ENCODE assay signal across 9 cellular contexts in the genomic region with DNA sequence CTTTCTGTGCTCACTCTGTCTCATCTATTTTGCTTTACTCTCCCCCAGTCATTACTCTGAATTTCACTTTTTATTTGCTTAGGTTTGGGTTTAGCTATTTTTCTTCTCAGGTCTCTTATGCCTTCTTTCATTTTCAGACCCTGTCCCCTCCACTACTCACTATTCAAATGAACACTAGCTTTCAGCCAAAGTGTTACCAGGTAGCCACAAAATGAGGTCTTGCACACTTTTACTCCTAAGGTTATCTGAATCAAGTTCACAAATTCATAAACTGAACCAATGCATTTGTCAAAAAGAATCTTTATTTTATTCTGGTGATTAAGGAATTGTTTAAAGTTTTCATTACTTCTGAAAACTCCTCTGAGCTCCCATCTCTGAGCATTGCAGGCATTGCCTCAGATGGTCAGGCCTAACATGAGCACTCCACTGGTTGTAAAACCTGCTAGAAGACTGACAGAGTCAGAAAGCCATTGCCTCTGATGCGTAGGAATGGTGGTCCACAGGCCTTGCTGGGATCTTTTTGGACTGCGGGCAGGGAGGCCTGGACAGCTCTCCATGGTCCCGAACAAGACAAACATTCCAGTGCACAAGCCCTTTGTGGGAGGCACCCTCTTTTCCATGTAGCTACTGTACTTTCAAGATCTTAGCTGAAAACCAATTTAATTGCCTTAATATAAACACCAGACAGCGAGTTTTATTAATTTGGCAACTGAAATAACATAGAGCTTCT. TPM values are rescaled to one million over a fixed set of nuclear protein-coding genes. Genes with fewer than 3 reads are reported as not detected.
DNase-seq lines count a peak whose midpoint lies in the region; ATAC-seq and TF ChIP-seq lines count a peak whose summit lies in the region.
"Had no signal": no experiment of that assay in that cellular context is flagged by ENCODE, and none has a peak within 500 bp of the region (broad histone marks: within the 10 kb centered on the region; RNA-seq: fewer than 3 reads in every experiment).

No MANE protein-coding gene starts in this region.

- peaks cover 85% of the 10 kb centered on the region for H3K36me3 Mint-ChIP-seq in activated T-cell treated with anti-CD3 and anti-CD28 coated beads, Interleukin-2, amount 50 U/mL, for 24 hours (ENCODE audit: low read depth)

- H3K4me1 Mint-ChIP-seq in activated T-cell treated with anti-CD3 and anti-CD28 coated beads, Interleukin-2, amount 50 U/mL, for 24 hours (ENCODE audit: low read depth), result peaks cover 88% of the 10 kb centered on the region

- H3K27me3 ChIP-seq in brain microvascular endothelial cell (replicated peaks) (no peaks in the 10 kb centered on the region), transverse colon (no peaks in the 10 kb centered on the region), left lung (no peaks in the 10 kb centered on the region)

- no peaks in the 10 kb centered on the region for H3K27me3 Mint-ChIP-seq in activated T-cell treated with anti-CD3 and anti-CD28 coated beads, Interleukin-2, amount 50 U/mL, for 24 hours

- H3K9me3 ChIP-seq in transverse colon, result no peaks in the 10 kb centered on the region
- H3K9me3 ChIP-seq in left lung, result no peaks in the 10 kb centered on the region

- H3K4me3 ChIP-seq in brain microvascular endothelial cell (ENCODE audit: low read depth, low read length), result no peak overlapping the region
- H3K4me3 ChIP-seq in transverse colon, result no peak overlapping the region
- no peak overlapping the region for H3K4me3 ChIP-seq in left lung

- no peak for TF ChIP-seq POLR2A in transverse colon (IDR thresholded peaks at IDR 0.05)

- WGBS in transverse colon (ENCODE audit: low coverage in 1 of 2), 2 donors, result 58 to 68% methylated on average over 2 to 4 of the region's 4 CpGs

- no peak for TF ChIP-seq CTCF in brain microvascular endothelial cell (IDR thresholded peaks at IDR 0.05; ENCODE audit: low read depth, low read length, missing control alignments)
- no peak for TF ChIP-seq CTCF in transverse colon (IDR thresholded peaks at IDR 0.05)
- TF ChIP-seq CTCF in left lung (IDR thresholded peaks at IDR 0.05), result no peak

- intact Hi-C loops in transverse colon (cut with DNase I; ENCODE audit: low total_unique reads), result no loop called here
- intact Hi-C loops in left lung (cut with DNase I), result no loop called here
- intact Hi-C loops in head of caudate nucleus (cut with DNase I), result no loop called here

- ATAC-seq in HG03095 (IDR thresholded peaks at IDR 0.05; ENCODE audit: unreplicated experiment) (peak; percentile 83), left lung (no peak)

- DNase-seq in activated T-cell treated with anti-CD3 and anti-CD28 coated beads, Interleukin-2, amount 50 U/mL, for 24 hours, result no peak
- no peak for DNase-seq in activated T-cell treated with anti-CD3 and anti-CD28 coated beads, Interleukin-2, amount 50 U/mL, for 1 hour
- no peak for DNase-seq in brain microvascular endothelial cell
- no peak for DNase-seq in transverse colon
- DNase-seq in left lung, result no peak
- DNase-seq in head of caudate nucleus, result no peak
- DNase-seq in activated CD8-positive, alpha-beta memory T cell treated with anti-CD3 and anti-CD28 coated beads, Interleukin-2, amount 50 U/mL, for 48 hours, result no peak
- DNase-seq: activated CD4-positive, alpha-beta T cell treated with anti-CD3 and anti-CD28 coated beads for 1 hour had no signal

- no peaks in the 10 kb centered on the region for H3K9me3 Mint-ChIP-seq in activated T-cell treated with anti-CD3 and anti-CD28 coated beads, Interleukin-2, amount 50 U/mL, for 24 hours

- TF ChIP-seq EP300 in transverse colon (IDR thresholded peaks at IDR 0.05; ENCODE audit: low read depth), result no peak

- H3K4me1 ChIP-seq in transverse colon (peaks cover 0 to 17% (median 3%) of the 10 kb centered on the region in 4 donors), left lung (peaks cover 14 to 29% of the 10 kb centered on the region in 2 donors)

- in situ Hi-C loops in brain microvascular endothelial cell (cut with HindIII; ENCODE audit: low pct_ligation_motif_present, low sequenced_read_pairs) (no loop called here), transverse colon (cut with MboI; ENCODE audit: low pct_ligation_motif_present in 1 of 4, low pct_unique_long_range_greater_than_20kb in 1 of 4, low sequenced_read_pairs in 3 of 4) (no loop called here)

- peak overlapping the region; percentile 63 for H3K4me3 Mint-ChIP-seq in activated T-cell treated with anti-CD3 and anti-CD28 coated beads, Interleukin-2, amount 50 U/mL, for 24 hours

- peak overlapping the region; percentile 94 for H3K27ac Mint-ChIP-seq in activated T-cell treated with anti-CD3 and anti-CD28 coated beads, Interleukin-2, amount 50 U/mL, for 24 hours

- H3K36me3 ChIP-seq in brain microvascular endothelial cell (replicated peaks), result no peaks in the 10 kb centered on the region
- H3K36me3 ChIP-seq in transverse colon, result no peaks in the 10 kb centered on the region
- H3K36me3 ChIP-seq in left lung, result no peaks in the 10 kb centered on the region

- H3K27ac ChIP-seq in brain microvascular endothelial cell, result peak overlapping the region; percentile 77
- H3K27ac ChIP-seq in transverse colon, result peak overlapping the region; percentile 14 to 62 (median 56)
- peak overlapping the region in 1 of 2 donors; percentile 50 for H3K27ac ChIP-seq in left lung

RNA-seq across cellular contexts. Expression of a gene that starts 48.5 kb away (rescaled TPM):
- 100 to 1,000 TPM in 1 of 4 donors, 10 to 100 TPM in 3; 16.3 to 288 (median 52.2) TPM for total RNA-seq in transverse colon
- 10 to 100 TPM; 58.8 to 73.8 TPM for total RNA-seq in left lung
